ENCODE assay signal across 33 cellular contexts in genomic region chr20:20531283-20531682, GRCh38.
DNase-seq lines count a peak whose midpoint lies in the region; ATAC-seq and TF ChIP-seq lines count a peak whose summit lies in the region.
"Had no signal": no experiment of that assay in that cellular context is flagged by ENCODE, and none has a peak within 500 bp of the region (broad histone marks: within the 10 kb centered on the region; RNA-seq: fewer than 3 reads in every experiment).

No MANE protein-coding gene starts in this region.

- H3K4ac ChIP-seq in mesenchymal stem cell (ENCODE audit: low read depth in 1 of 2, low read length in 2 of 2) = no peak overlapping the region
- H3K4ac ChIP-seq in neuronal stem cell (ENCODE audit: low read length) = no peak overlapping the region

- no peak for TF ChIP-seq CTCF in GM13977 (IDR thresholded peaks at IDR 0.05; ENCODE audit: extremely low read depth, insufficient read depth, missing control alignments)

- no peak overlapping the region for H2BK12ac ChIP-seq in mesenchymal stem cell (ENCODE audit: low read length in 2 of 2)
- peak overlapping the region; percentile 16 for H2BK12ac ChIP-seq in neuronal stem cell (ENCODE audit: low read length)

- no peak overlapping the region for H4K8ac ChIP-seq in mesenchymal stem cell (ENCODE audit: low read length)
- no peak overlapping the region for H4K8ac ChIP-seq in neuronal stem cell (ENCODE audit: low read depth, low read length)

- H3K36me3 ChIP-seq in mesenchymal stem cell (ENCODE audit: control insufficient read depth in 1 of 2, insufficient read depth in 2 of 2, low read depth in 1 of 2, low read length in 2 of 2) (peaks cover 4 to 11% of the 10 kb centered on the region in 2 experiments), neuronal stem cell (replicated peaks in 1 of 2; ENCODE audit: control insufficient read depth in 2 of 2, insufficient read depth in 2 of 2, low read length in 2 of 2) (peaks cover 0 to 7% of the 10 kb centered on the region in 2 donors)
- H3K36me3 ChIP-seq: BE2C had no signal

- peaks cover 2% of the 10 kb centered on the region for H3K4me1 Mint-ChIP-seq in activated T-cell treated with anti-CD3 and anti-CD28 coated beads, Interleukin-2, amount 50 U/mL, for 24 hours (ENCODE audit: low read depth)
- H3K4me1 Mint-ChIP-seq in activated naive CD4-positive, alpha-beta T cell treated with anti-CD3 and anti-CD28 coated beads, Interleukin-2, amount 10 ng/mL, durations not matched to agents 7 days and 5 days = no peaks in the 10 kb centered on the region
- H3K4me1 Mint-ChIP-seq: B cell; CD14-positive monocyte; CD8-positive, alpha-beta memory T cell had no signal

- no peaks in the 10 kb centered on the region for H3K4me1 ChIP-seq in mesenchymal stem cell (ENCODE audit: control insufficient read depth, insufficient read depth, low read depth, low read length)
- peaks cover 7 to 9% of the 10 kb centered on the region in 2 donors for H3K4me1 ChIP-seq in neuronal stem cell (ENCODE audit: control insufficient read depth in 2 of 2, insufficient read depth in 1 of 2, low read depth in 1 of 2, low read length in 2 of 2)
- H3K4me1 ChIP-seq: A549, BE2C, Caco-2 had no signal

- H2BK15ac ChIP-seq in mesenchymal stem cell (ENCODE audit: low read depth, poor library complexity, severe bottlenecking) = no peak overlapping the region
- H2BK15ac ChIP-seq in neuronal stem cell (ENCODE audit: low read length) = no peak overlapping the region

- H3K27ac Mint-ChIP-seq in activated T-cell treated with anti-CD3 and anti-CD28 coated beads, Interleukin-2, amount 50 U/mL, for 24 hours = peak overlapping the region; percentile 1
- H3K27ac Mint-ChIP-seq in activated naive CD4-positive, alpha-beta T cell treated with anti-CD3 and anti-CD28 coated beads, Interleukin-2, amount 10 ng/mL, durations not matched to agents 7 days and 5 days = peak overlapping the region; percentile 2
- no peak overlapping the region for H3K27ac Mint-ChIP-seq in activated naive CD4-positive, alpha-beta T cell treated with anti-CD3 and anti-CD28 coated beads, Interleukin-2, amount 50 U/mL, for 72 hours
- H3K27ac Mint-ChIP-seq: B cell; CD14-positive monocyte; CD4-positive, alpha-beta memory T cell; CD4-positive, alpha-beta T cell; CD4-positive, CD25-positive, alpha-beta regulatory T cell; CD8-positive, alpha-beta memory T cell; CD8-positive, alpha-beta T cell had no signal

- H3K4me3 Mint-ChIP-seq in activated T-cell treated with anti-CD3 and anti-CD28 coated beads, Interleukin-2, amount 50 U/mL, for 24 hours = no peak overlapping the region
- no peak overlapping the region for H3K4me3 Mint-ChIP-seq in activated naive CD4-positive, alpha-beta T cell treated with anti-CD3 and anti-CD28 coated beads, Interleukin-2, amount 10 ng/mL, durations not matched to agents 7 days and 5 days
- H3K4me3 Mint-ChIP-seq: B cell; CD14-positive monocyte; CD4-positive, alpha-beta memory T cell; CD4-positive, alpha-beta T cell; CD4-positive, CD25-positive, alpha-beta regulatory T cell; CD8-positive, alpha-beta memory T cell; CD8-positive, alpha-beta T cell had no signal

- no peak overlapping the region for H3K9ac ChIP-seq in mesenchymal stem cell (ENCODE audit: low read length)
- H3K9ac ChIP-seq in neuronal stem cell (ENCODE audit: low read depth, low read length, poor library complexity) = no peak overlapping the region
- H3K9ac ChIP-seq: BLaER1; BLaER1 treated with 17β-estradiol and CSF1 and Interleukin-3, amounts not matched to agents 10 nM and 100 nM had no signal

- peaks cover 53% of the 10 kb centered on the region for H3K36me3 Mint-ChIP-seq in activated T-cell treated with anti-CD3 and anti-CD28 coated beads, Interleukin-2, amount 50 U/mL, for 24 hours (ENCODE audit: low read depth)
- H3K36me3 Mint-ChIP-seq in activated naive CD4-positive, alpha-beta T cell treated with anti-CD3 and anti-CD28 coated beads, Interleukin-2, amount 10 ng/mL, durations not matched to agents 7 days and 5 days = peaks cover 7% of the 10 kb centered on the region
- peaks cover 0 to 5% of the 10 kb centered on the region in 2 donors for H3K36me3 Mint-ChIP-seq in activated naive CD4-positive, alpha-beta T cell treated with anti-CD3 and anti-CD28 coated beads, Interleukin-2, amount 50 U/mL, for 72 hours

- H3K27me3 ChIP-seq in mesenchymal stem cell (ENCODE audit: control insufficient read depth in 1 of 2, insufficient read depth in 1 of 2, low read length in 2 of 2) (no peaks in the 10 kb centered on the region), neuronal stem cell (ENCODE audit: control insufficient read depth in 3 of 3, insufficient read depth in 3 of 3, low read depth in 1 of 3, low read length in 3 of 3) (no peaks in the 10 kb centered on the region)
- H3K27me3 ChIP-seq: BE2C; BLaER1; BLaER1 treated with 17β-estradiol and CSF1 and Interleukin-3, amounts not matched to agents 10 nM and 100 nM had no signal

- H2AFZ ChIP-seq in mesenchymal stem cell (ENCODE audit: low read depth, low read length) = no peak overlapping the region
- no peak overlapping the region for H2AFZ ChIP-seq in neuronal stem cell (ENCODE audit: low read length)

- H3K27ac ChIP-seq in mesenchymal stem cell (ENCODE audit: low read length, poor library complexity, severe bottlenecking) (no peak overlapping the region), neuronal stem cell (replicated peaks; ENCODE audit: low read length) (no peak overlapping the region)
- H3K27ac ChIP-seq: 22Rv1; A549; BLaER1; BLaER1 treated with 17β-estradiol and CSF1 and Interleukin-3, amounts not matched to agents 10 nM and 100 nM; C4-2B had no signal

- no peaks in the 10 kb centered on the region for H3K27me3 Mint-ChIP-seq in activated T-cell treated with anti-CD3 and anti-CD28 coated beads, Interleukin-2, amount 50 U/mL, for 24 hours
- no peaks in the 10 kb centered on the region for H3K27me3 Mint-ChIP-seq in activated naive CD4-positive, alpha-beta T cell treated with anti-CD3 and anti-CD28 coated beads, Interleukin-2, amount 10 ng/mL, durations not matched to agents 7 days and 5 days
- H3K27me3 Mint-ChIP-seq: B cell; CD4-positive, alpha-beta memory T cell; CD4-positive, alpha-beta T cell; CD4-positive, CD25-positive, alpha-beta regulatory T cell; CD8-positive, alpha-beta memory T cell had no signal

- H3K4me2 ChIP-seq in mesenchymal stem cell (ENCODE audit: low read length, poor library complexity, severe bottlenecking) (no peak overlapping the region), neuronal stem cell (ENCODE audit: insufficient read depth, low read length, poor library complexity, severe bottlenecking) (no peak overlapping the region)
- H3K4me2 ChIP-seq: A549; BLaER1; BLaER1 treated with 17β-estradiol and CSF1 and Interleukin-3, amounts not matched to agents 10 nM and 100 nM had no signal

- H4K91ac ChIP-seq in mesenchymal stem cell (ENCODE audit: low read length) (peak overlapping the region; percentile 46), neuronal stem cell (ENCODE audit: low read depth, low read length, poor library complexity) (no peak overlapping the region)

- no peak overlapping the region for H2BK120ac ChIP-seq in mesenchymal stem cell (ENCODE audit: low read depth, low read length)
- H2BK120ac ChIP-seq in neuronal stem cell (ENCODE audit: low read depth, low read length) = no peak overlapping the region

- ATAC-seq in activated naive CD4-positive, alpha-beta T cell treated with anti-CD3 and anti-CD28 coated beads, Interleukin-2, amount 50 U/mL, for 72 hours = no peak
- ATAC-seq: A549; CD8-positive, alpha-beta T cell had no signal

- H3K9me3 ChIP-seq in mesenchymal stem cell (ENCODE audit: control insufficient read depth, low read length) (no peaks in the 10 kb centered on the region), neuronal stem cell (replicated peaks in 1 of 2; ENCODE audit: control insufficient read depth in 2 of 2, insufficient read depth in 1 of 2, low read depth in 1 of 2, low read length in 2 of 2) (no peaks in the 10 kb centered on the region)
- H3K9me3 ChIP-seq: A549; BE2C; BLaER1; BLaER1 treated with 17β-estradiol and CSF1 and Interleukin-3, amounts not matched to agents 10 nM and 100 nM; Caco-2 had no signal

- H3K4me3 ChIP-seq in mesenchymal stem cell (ENCODE audit: insufficient read depth in 1 of 2, low read depth in 1 of 2, low read length in 2 of 2) (no peak overlapping the region), neuronal stem cell (ENCODE audit: low read length in 2 of 2) (no peak overlapping the region)
- H3K4me3 ChIP-seq: A549; BLaER1; BLaER1 treated with 17β-estradiol and CSF1 and Interleukin-3, amounts not matched to agents 10 nM and 100 nM had no signal

- CTCF ChIA-PET in activated naive CD4-positive, alpha-beta T cell treated with anti-CD3 and anti-CD28 coated beads, Interleukin-2, amount 10 ng/mL, durations not matched to agents 7 days and 5 days (lab: Charles Lee) = no interaction called here

- H3K14ac ChIP-seq in mesenchymal stem cell (ENCODE audit: low read length in 2 of 2) (no peak overlapping the region), neuronal stem cell (ENCODE audit: low read length) (no peak overlapping the region)

- H3K9me3 Mint-ChIP-seq in activated T-cell treated with anti-CD3 and anti-CD28 coated beads, Interleukin-2, amount 50 U/mL, for 24 hours = no peaks in the 10 kb centered on the region
- H3K9me3 Mint-ChIP-seq in activated naive CD4-positive, alpha-beta T cell treated with anti-CD3 and anti-CD28 coated beads, Interleukin-2, amount 10 ng/mL, durations not matched to agents 7 days and 5 days = no peaks in the 10 kb centered on the region
- H3K9me3 Mint-ChIP-seq in activated naive CD4-positive, alpha-beta T cell treated with anti-CD3 and anti-CD28 coated beads, Interleukin-2, amount 50 U/mL, for 72 hours = no peaks in the 10 kb centered on the region
- H3K9me3 Mint-ChIP-seq: CD14-positive monocyte; CD4-positive, alpha-beta memory T cell; CD4-positive, alpha-beta T cell; CD4-positive, CD25-positive, alpha-beta regulatory T cell; CD8-positive, alpha-beta memory T cell; CD8-positive, alpha-beta T cell had no signal

- no peak overlapping the region for H3K18ac ChIP-seq in mesenchymal stem cell (ENCODE audit: low read depth in 1 of 2, low read length in 2 of 2)
- no peak overlapping the region for H3K18ac ChIP-seq in neuronal stem cell (ENCODE audit: low read length)

- DNase-seq in activated T-cell treated with anti-CD3 and anti-CD28 coated beads, Interleukin-2, amount 50 U/mL, for 24 hours = no peak
- DNase-seq in activated T-cell treated with anti-CD3 and anti-CD28 coated beads, Interleukin-2, amount 50 U/mL, for 48 hours = no peak
- no peak for DNase-seq in activated naive CD4-positive, alpha-beta T cell treated with anti-CD3 and anti-CD28 coated beads, Interleukin-2, amount 10 ng/mL, durations not matched to agents 7 days and 5 days
- no peak for DNase-seq in activated naive CD4-positive, alpha-beta T cell treated with anti-CD3 and anti-CD28 coated beads, Interleukin-2, amount 50 U/mL, for 72 hours (ENCODE audit: low spot score in 2 of 2)
- DNase-seq in mesenchymal stem cell = no peak
- no peak for DNase-seq in neuronal stem cell (ENCODE audit: low spot score)
- no peak for DNase-seq in GM13977 (ENCODE audit: low spot score)
- no peak for DNase-seq in EL
- DNase-seq: 8988T; ACHN; AML-193; BE2C; Caco-2; Calu3; CD4-positive, alpha-beta memory T cell; CD4-positive, alpha-beta T cell; CD4-positive, CD25-positive, alpha-beta regulatory T cell; CD8-positive, alpha-beta memory T cell; CD8-positive, alpha-beta T cell; COR-L47; DMS 273 treated with DMSO at 0.1 percent for 48 hours; DMS153; DMS53; DMS79; DMS79 treated with DMSO at 0.1 percent for 48 hours; DND-41 had no signal

- H3K79me1 ChIP-seq in mesenchymal stem cell (replicated peaks; ENCODE audit: low read length, poor library complexity, severe bottlenecking) = no peaks in the 10 kb centered on the region
- H3K79me1 ChIP-seq in neuronal stem cell (ENCODE audit: low read depth, low read length) = no peaks in the 10 kb centered on the region

- H3K23ac ChIP-seq in mesenchymal stem cell (ENCODE audit: low read length in 2 of 2) (no peak overlapping the region), neuronal stem cell (ENCODE audit: low read depth, low read length, poor library complexity) (no peak overlapping the region)

- WGBS in mesenchymal stem cell = 93% methylated on average over 6 of the region's 6 CpGs
- no CpG with 5 or more reads among the region's 6 CpGs for WGBS in neuronal stem cell (ENCODE audit: extremely low coverage in 2 of 2, insufficient read length in 2 of 2, insufficient replicate concordance in 1 of 2), 2 donors

- H2BK5ac ChIP-seq in mesenchymal stem cell (ENCODE audit: low read depth, low read length, poor library complexity, severe bottlenecking) (no peak overlapping the region), neuronal stem cell (ENCODE audit: low read length) (no peak overlapping the region)

- H2AK5ac ChIP-seq in mesenchymal stem cell (ENCODE audit: low read length, severe bottlenecking) (no peak overlapping the region), neuronal stem cell (ENCODE audit: low read depth, low read length) (no peak overlapping the region)

- in situ Hi-C loops in GM13977 (cut with MboI; ENCODE audit: low pct_unique_long_range_greater_than_20kb, low sequenced_read_pairs, unreplicated experiment) = no loop called here

Comparison
In these comparisons a context has a peak if more than half of its experiments do, and no peak if none do; other contexts are left out.
1. H3K27ac Mint-ChIP-seq: peak in activated T-cell treated with anti-CD3 and anti-CD28 coated beads, Interleukin-2, amount 50 U/mL, for 24 hours (single experiment) and activated naive CD4-positive, alpha-beta T cell treated with anti-CD3 and anti-CD28 coated beads, Interleukin-2, amount 10 ng/mL, durations not matched to agents 7 days and 5 days (single experiment); none in activated naive CD4-positive, alpha-beta T cell treated with anti-CD3 and anti-CD28 coated beads, Interleukin-2, amount 50 U/mL, for 72 hours (0 of 2).